Comparison of ENCODE assay signal across 7 cellular contexts in genomic region chr4:183100298-183100599, GRCh38. TPM values are rescaled to one million over a fixed set of nuclear protein-coding genes. Genes with fewer than 3 reads are reported as not detected.
DNase-seq lines count a peak whose midpoint lies in the region; FAIRE-seq and TF ChIP-seq lines count a peak whose summit lies in the region.

No MANE protein-coding gene starts in this region.

- TF ChIP-seq CTCF in astrocyte of the spinal cord (IDR thresholded peaks at IDR 0.05; ENCODE audit: low read depth, low read length): no peak
- TF ChIP-seq CTCF in kidney (IDR thresholded peaks at IDR 0.05; ENCODE audit: borderline replicate concordance, extremely low read depth, insufficient read depth): no peak
- TF ChIP-seq CTCF in stomach (IDR thresholded peaks at IDR 0.05): no peak

- TF ChIP-seq POLR2A in stomach (IDR thresholded peaks at IDR 0.05): no peak

- H3K27me3 ChIP-seq in HUES64 (ENCODE audit: insufficient read depth, low read length) (peaks cover 3% of the 10 kb centered on the region; the same call in 1 of the 2 replicates), stomach (peaks cover 0 to 28% (median 0%) of the 10 kb centered on the region in 3 donors)

- H3K4me1 ChIP-seq in HUES64 (ENCODE audit: insufficient read depth, low read length) (peaks cover 44% of the 10 kb centered on the region), kidney (ENCODE audit: control insufficient read depth in 1 of 2, insufficient read depth in 1 of 2, low read depth in 1 of 2, low read length in 2 of 2) (peaks cover 8 to 12% of the 10 kb centered on the region in 2 donors), stomach (peaks cover 18 to 41% (median 30%) of the 10 kb centered on the region in 4 donors)

- H3K36me3 ChIP-seq in HUES64 (ENCODE audit: insufficient read depth, low read length): no peaks in the 10 kb centered on the region
- H3K36me3 ChIP-seq in kidney (ENCODE audit: control insufficient read depth in 1 of 2, insufficient read depth in 2 of 2, low read length in 2 of 2): no peaks in the 10 kb centered on the region
- no peaks in the 10 kb centered on the region for H3K36me3 ChIP-seq in stomach

- DNase-seq in astrocyte of the spinal cord (ENCODE audit: low read depth, low spot score) (no peak), kidney (no peak), stomach (no peak), GOT3 (lab: John Stamatoyannopoulos, UW) (no peak), hypothalamus (lab: John Stamatoyannopoulos, UW) (no peak), KBM-7 (no peak)

- no peak for TF ChIP-seq EP300 in stomach (IDR thresholded peaks at IDR 0.05)

- peak overlapping the region; percentile 95 for H3K4me3 ChIP-seq in HUES64 (ENCODE audit: low read length)
- H3K4me3 ChIP-seq in astrocyte of the spinal cord (ENCODE audit: low read depth, low read length): peak overlapping the region; percentile 73
- H3K4me3 ChIP-seq in kidney (ENCODE audit: low read length in 2 of 2): peak overlapping the region; percentile 79 to 88
- peak overlapping the region; percentile 73 to 90 (median 88) for H3K4me3 ChIP-seq in stomach

- in situ Hi-C loops in astrocyte of the spinal cord (cut with HindIII; ENCODE audit: low sequenced_read_pairs) (no loop called here), KBM-7 (cut with MboI; ENCODE audit: low pct_unique_long_range_greater_than_20kb, low sequenced_read_pairs) (no loop called here)

- H3K27ac ChIP-seq in HUES64 (ENCODE audit: low read depth, low read length) (no peak overlapping the region; the same call in 1 of the 2 replicates), kidney (ENCODE audit: low read depth in 2 of 2, low read length in 2 of 2) (peak overlapping the region in 1 of 2 donors; percentile 67), stomach (peak overlapping the region in 3 of 5 donors; percentile 96 to 98 (median 97))

- no peak for FAIRE-seq in kidney (lab: Jason Lieb, UNC)

- intact Hi-C loops in kidney (cut with DNase I) (no loop called here), stomach (cut with DNase I; ENCODE audit: low total_unique reads) (no loop called here)

- H3K9ac ChIP-seq in HUES64 (ENCODE audit: low read depth, low read length) (peak overlapping the region; percentile 96), kidney (ENCODE audit: low read length in 2 of 2) (peak overlapping the region; percentile 48 to 80)

- H3K9me3 ChIP-seq in HUES64 (ENCODE audit: insufficient read depth, low read depth, low read length) (no peaks in the 10 kb centered on the region), kidney (ENCODE audit: control insufficient read depth in 1 of 2, low read length in 2 of 2) (no peaks in the 10 kb centered on the region), stomach (no peaks in the 10 kb centered on the region)

- WGBS in HUES64: 0% methylated on average over 1 of the region's 3 CpGs
- WGBS in stomach, 5 donors: 28 to 43% (median 35%) methylated on average over 3 of the region's 3 CpGs

RNA-seq across cellular contexts. Expression of gene WWC2, which starts 1.2 kb away (rescaled TPM):
- 31.1 TPM for polyA plus RNA-seq in HUES64 (2013, experiment 1 of 2)
- 37.0 TPM for polyA plus RNA-seq in HUES64 (2013, experiment 2 of 2)
- total RNA-seq in kidney (59.6 TPM), stomach (10 to 100 TPM; 30.9 to 59.1 (median 35.4) TPM)
- polyA plus RNA-seq in kidney (ENCODE audit: insufficient read depth, low read depth, low replicate concordance) (10.1 TPM), stomach (1 to 10 TPM; 2.6 to 6.0 (median 4.9) TPM)
